ENCODE assay signal across 2 cellular contexts in the genomic region with DNA sequence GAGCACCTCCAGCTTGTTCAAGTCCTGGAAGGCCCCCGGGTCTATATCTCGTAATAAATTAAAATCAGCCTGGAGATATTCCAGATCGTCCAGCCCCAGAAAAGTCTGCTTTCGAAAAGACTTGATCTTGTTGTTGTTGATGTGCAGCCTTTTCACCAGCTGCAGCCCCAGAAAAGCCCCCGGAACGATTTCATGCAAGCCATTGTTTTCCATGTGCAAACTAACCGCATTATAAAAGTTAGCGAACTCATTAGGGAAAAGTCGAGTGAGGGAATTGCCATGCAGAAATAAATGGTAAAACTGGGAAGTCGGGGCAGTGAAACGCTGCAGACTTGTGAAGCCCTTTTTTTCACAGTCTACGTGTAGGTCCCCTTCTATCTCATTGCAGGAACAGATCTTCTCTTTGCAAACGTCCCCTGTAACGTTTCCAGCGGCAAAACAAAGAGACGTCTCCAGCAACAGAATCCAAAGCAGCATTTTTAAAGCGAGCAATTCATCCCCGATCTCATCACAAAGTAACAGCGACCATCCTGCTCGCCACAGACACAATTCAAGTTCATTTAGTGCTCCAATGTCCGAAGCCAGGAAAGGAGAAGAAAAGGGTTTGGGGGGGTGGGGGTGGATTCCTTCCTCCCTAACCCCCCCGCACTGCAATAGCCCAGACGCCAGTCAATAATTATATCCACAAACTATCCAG.
TF ChIP-seq lines count a peak whose summit lies in the region.

No MANE protein-coding gene starts in this region.

TF ChIP-seq in SK-N-SH, 30 proteins besides CTCF, POLR2A, EP300 and RAD21 (continued from another document):
- TF ChIP-seq GABPA (IDR thresholded peaks at IDR 0.05; ENCODE audit: low read depth) = no peak
- TF ChIP-seq CHD2 (IDR thresholded peaks at IDR 0.05; ENCODE audit: low read length, partially characterized antibody) = no peak
- TF ChIP-seq MEF2A (IDR thresholded peaks at IDR 0.05; ENCODE audit: borderline replicate concordance, low read depth) = no peak
- TF ChIP-seq FOXM1 (IDR thresholded peaks at IDR 0.05; ENCODE audit: low read depth) = no peak
- TF ChIP-seq JUND (IDR thresholded peaks at IDR 0.05) = no peak
- TF ChIP-seq, protein P1, sequence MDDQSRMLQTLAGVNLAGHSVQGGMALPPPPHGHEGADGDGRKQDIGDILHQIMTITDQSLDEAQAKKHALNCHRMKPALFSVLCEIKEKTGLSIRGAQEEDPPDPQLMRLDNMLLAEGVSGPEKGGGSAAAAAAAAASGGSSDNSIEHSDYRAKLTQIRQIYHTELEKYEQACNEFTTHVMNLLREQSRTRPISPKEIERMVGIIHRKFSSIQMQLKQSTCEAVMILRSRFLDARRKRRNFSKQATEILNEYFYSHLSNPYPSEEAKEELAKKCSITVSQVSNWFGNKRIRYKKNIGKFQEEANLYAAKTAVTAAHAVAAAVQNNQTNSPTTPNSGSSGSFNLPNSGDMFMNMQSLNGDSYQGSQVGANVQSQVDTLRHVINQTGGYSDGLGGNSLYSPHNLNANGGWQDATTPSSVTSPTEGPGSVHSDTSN (IDR thresholded peaks at IDR 0.05) = no peak
- no peak for TF ChIP-seq FOXJ3 (CRISPR knock-in tag; IDR thresholded peaks at IDR 0.05)
TF ChIP-seq in SK-N-SH: peak in this region for 0.

TF ChIP-seq in SK-N-SH treated with all-trans-retinoic acid at 6 μM for 48 hours, 23 proteins besides CTCF, POLR2A, EP300 and RAD21 (continued from another document):
- TF ChIP-seq, protein P2, sequence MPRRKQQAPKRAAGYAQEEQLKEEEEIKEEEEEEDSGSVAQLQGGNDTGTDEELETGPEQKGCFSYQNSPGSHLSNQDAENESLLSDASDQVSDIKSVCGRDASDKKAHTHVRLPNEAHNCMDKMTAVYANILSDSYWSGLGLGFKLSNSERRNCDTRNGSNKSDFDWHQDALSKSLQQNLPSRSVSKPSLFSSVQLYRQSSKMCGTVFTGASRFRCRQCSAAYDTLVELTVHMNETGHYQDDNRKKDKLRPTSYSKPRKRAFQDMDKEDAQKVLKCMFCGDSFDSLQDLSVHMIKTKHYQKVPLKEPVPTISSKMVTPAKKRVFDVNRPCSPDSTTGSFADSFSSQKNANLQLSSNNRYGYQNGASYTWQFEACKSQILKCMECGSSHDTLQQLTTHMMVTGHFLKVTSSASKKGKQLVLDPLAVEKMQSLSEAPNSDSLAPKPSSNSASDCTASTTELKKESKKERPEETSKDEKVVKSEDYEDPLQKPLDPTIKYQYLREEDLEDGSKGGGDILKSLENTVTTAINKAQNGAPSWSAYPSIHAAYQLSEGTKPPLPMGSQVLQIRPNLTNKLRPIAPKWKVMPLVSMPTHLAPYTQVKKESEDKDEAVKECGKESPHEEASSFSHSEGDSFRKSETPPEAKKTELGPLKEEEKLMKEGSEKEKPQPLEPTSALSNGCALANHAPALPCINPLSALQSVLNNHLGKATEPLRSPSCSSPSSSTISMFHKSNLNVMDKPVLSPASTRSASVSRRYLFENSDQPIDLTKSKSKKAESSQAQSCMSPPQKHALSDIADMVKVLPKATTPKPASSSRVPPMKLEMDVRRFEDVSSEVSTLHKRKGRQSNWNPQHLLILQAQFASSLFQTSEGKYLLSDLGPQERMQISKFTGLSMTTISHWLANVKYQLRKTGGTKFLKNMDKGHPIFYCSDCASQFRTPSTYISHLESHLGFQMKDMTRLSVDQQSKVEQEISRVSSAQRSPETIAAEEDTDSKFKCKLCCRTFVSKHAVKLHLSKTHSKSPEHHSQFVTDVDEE (CRISPR knock-in tag; IDR thresholded peaks at IDR 0.05) = no peak
- no peak for TF ChIP-seq PPARA (CRISPR knock-in tag; IDR thresholded peaks at IDR 0.05; ENCODE audit: borderline replicate concordance)
- TF ChIP-seq, protein P3, sequence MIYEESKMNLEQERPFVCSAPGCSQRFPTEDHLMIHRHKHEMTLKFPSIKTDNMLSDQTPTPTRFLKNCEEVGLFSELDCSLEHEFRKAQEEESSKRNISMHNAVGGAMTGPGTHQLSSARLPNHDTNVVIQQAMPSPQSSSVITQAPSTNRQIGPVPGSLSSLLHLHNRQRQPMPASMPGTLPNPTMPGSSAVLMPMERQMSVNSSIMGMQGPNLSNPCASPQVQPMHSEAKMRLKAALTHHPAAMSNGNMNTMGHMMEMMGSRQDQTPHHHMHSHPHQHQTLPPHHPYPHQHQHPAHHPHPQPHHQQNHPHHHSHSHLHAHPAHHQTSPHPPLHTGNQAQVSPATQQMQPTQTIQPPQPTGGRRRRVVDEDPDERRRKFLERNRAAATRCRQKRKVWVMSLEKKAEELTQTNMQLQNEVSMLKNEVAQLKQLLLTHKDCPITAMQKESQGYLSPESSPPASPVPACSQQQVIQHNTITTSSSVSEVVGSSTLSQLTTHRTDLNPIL (CRISPR knock-in tag; IDR thresholded peaks at IDR 0.05; ENCODE audit: low read depth) = no peak
- no peak for TF ChIP-seq ZFP3 (CRISPR knock-in tag; IDR thresholded peaks at IDR 0.05)
- TF ChIP-seq OSR1 (CRISPR knock-in tag; IDR thresholded peaks at IDR 0.05) = no peak
- TF ChIP-seq ZC3H10 (CRISPR knock-in tag; IDR thresholded peaks at IDR 0.05) = no peak
- TF ChIP-seq RARB (CRISPR knock-in tag; IDR thresholded peaks at IDR 0.05) = no peak
- TF ChIP-seq, protein P4, sequence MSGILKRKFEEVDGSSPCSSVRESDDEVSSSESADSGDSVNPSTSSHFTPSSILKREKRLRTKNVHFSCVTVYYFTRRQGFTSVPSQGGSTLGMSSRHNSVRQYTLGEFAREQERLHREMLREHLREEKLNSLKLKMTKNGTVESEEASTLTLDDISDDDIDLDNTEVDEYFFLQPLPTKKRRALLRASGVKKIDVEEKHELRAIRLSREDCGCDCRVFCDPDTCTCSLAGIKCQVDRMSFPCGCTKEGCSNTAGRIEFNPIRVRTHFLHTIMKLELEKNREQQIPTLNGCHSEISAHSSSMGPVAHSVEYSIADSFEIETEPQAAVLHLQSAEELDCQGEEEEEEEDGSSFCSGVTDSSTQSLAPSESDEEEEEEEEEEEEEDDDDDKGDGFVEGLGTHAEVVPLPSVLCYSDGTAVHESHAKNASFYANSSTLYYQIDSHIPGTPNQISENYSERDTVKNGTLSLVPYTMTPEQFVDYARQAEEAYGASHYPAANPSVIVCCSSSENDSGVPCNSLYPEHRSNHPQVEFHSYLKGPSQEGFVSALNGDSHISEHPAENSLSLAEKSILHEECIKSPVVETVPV (CRISPR knock-in tag; IDR thresholded peaks at IDR 0.05) = no peak
- TF ChIP-seq TOX (CRISPR knock-in tag; IDR thresholded peaks at IDR 0.05; ENCODE audit: borderline replicate concordance) = no peak
- TF ChIP-seq GLIS3 (CRISPR knock-in tag; IDR thresholded peaks at IDR 0.05) = no peak
